1 cellular context compared by ENCODE assay signal in the genomic region with DNA sequence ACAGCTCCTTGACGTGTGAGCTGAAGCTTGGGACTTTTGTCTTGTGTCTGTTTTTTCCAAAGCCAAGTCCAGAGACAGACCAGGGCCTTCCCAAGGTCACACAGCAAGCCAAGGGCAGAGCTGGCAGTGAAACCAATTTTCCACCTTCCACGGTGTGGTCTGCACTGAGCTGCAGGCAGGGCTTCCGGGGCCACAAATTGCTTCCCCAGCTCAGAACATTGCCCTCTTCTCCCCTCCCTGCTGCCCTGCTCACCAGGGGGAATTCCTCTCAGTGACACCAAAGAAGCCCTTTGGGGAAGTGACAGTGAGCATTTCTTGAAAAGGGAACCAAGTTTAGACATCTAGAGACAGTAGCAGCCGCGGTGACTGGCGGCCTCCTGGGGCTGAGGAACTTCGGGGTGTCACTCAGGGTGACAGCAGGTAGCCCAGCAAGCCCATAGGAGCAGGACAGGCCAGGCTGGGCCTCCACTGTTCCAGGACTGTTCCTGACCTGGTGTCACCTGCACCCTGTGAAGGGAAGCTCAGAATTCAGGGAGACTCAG.
TF ChIP-seq lines count a peak whose summit lies in the region.

No MANE protein-coding gene starts in this region.

TF ChIP-seq in GM12878, 131 proteins besides CTCF, POLR2A, EP300 and RAD21 (continued from another document):
- TF ChIP-seq, protein P1, sequence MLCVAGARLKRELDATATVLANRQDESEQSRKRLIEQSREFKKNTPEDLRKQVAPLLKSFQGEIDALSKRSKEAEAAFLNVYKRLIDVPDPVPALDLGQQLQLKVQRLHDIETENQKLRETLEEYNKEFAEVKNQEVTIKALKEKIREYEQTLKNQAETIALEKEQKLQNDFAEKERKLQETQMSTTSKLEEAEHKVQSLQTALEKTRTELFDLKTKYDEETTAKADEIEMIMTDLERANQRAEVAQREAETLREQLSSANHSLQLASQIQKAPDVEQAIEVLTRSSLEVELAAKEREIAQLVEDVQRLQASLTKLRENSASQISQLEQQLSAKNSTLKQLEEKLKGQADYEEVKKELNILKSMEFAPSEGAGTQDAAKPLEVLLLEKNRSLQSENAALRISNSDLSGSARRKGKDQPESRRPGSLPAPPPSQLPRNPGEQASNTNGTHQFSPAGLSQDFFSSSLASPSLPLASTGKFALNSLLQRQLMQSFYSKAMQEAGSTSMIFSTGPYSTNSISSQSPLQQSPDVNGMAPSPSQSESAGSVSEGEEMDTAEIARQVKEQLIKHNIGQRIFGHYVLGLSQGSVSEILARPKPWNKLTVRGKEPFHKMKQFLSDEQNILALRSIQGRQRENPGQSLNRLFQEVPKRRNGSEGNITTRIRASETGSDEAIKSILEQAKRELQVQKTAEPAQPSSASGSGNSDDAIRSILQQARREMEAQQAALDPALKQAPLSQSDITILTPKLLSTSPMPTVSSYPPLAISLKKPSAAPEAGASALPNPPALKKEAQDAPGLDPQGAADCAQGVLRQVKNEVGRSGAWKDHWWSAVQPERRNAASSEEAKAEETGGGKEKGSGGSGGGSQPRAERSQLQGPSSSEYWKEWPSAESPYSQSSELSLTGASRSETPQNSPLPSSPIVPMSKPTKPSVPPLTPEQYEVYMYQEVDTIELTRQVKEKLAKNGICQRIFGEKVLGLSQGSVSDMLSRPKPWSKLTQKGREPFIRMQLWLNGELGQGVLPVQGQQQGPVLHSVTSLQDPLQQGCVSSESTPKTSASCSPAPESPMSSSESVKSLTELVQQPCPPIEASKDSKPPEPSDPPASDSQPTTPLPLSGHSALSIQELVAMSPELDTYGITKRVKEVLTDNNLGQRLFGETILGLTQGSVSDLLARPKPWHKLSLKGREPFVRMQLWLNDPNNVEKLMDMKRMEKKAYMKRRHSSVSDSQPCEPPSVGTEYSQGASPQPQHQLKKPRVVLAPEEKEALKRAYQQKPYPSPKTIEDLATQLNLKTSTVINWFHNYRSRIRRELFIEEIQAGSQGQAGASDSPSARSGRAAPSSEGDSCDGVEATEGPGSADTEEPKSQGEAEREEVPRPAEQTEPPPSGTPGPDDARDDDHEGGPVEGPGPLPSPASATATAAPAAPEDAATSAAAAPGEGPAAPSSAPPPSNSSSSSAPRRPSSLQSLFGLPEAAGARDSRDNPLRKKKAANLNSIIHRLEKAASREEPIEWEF (IDR thresholded peaks at IDR 0.05; ENCODE audit: insufficient replicate concordance, low read depth, low read length) = no peak
- TF ChIP-seq KAT2A (conservative IDR thresholded peaks at IDR 0.05; ENCODE audit: control insufficient read depth, low read depth, low read length) (no peak), TCF3 (IDR thresholded peaks at IDR 0.05; ENCODE audit: borderline replicate concordance, insufficient read depth, low read depth, low read length) (0 out of 2 replicates have a peak, but pooled peaks have one; percentile 11), SPI1 (IDR thresholded peaks at IDR 0.05; ENCODE audit: borderline replicate concordance, insufficient read depth, low read depth, low read length) (peak; percentile 93), ZBED1 (IDR thresholded peaks at IDR 0.05; ENCODE audit: borderline replicate concordance) (peak; percentile 49; the same call in 1 of the 2 replicates), ATF7 (IDR thresholded peaks at IDR 0.05; ENCODE audit: low read depth) (peak; percentile 54), ESRRA (IDR thresholded peaks at IDR 0.05; ENCODE audit: low read length) (peak; percentile 16; the same call in 1 of the 2 replicates), CBX5 (IDR thresholded peaks at IDR 0.05; ENCODE audit: low read depth) (no peak), SMAD5 (IDR thresholded peaks at IDR 0.05; ENCODE audit: low read depth) (no peak), TCF7 (IDR thresholded peaks at IDR 0.05; ENCODE audit: borderline replicate concordance) (no peak)
- TF ChIP-seq, protein P2, sequence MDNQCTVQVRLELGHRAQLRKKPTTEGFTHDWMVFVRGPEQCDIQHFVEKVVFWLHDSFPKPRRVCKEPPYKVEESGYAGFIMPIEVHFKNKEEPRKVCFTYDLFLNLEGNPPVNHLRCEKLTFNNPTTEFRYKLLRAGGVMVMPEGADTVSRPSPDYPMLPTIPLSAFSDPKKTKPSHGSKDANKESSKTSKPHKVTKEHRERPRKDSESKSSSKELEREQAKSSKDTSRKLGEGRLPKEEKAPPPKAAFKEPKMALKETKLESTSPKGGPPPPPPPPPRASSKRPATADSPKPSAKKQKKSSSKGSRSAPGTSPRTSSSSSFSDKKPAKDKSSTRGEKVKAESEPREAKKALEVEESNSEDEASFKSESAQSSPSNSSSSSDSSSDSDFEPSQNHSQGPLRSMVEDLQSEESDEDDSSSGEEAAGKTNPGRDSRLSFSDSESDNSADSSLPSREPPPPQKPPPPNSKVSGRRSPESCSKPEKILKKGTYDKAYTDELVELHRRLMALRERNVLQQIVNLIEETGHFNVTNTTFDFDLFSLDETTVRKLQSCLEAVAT (IDR thresholded peaks at IDR 0.05) = no peak; the same call in 1 of the 2 replicates
- TF ChIP-seq, protein P3, sequence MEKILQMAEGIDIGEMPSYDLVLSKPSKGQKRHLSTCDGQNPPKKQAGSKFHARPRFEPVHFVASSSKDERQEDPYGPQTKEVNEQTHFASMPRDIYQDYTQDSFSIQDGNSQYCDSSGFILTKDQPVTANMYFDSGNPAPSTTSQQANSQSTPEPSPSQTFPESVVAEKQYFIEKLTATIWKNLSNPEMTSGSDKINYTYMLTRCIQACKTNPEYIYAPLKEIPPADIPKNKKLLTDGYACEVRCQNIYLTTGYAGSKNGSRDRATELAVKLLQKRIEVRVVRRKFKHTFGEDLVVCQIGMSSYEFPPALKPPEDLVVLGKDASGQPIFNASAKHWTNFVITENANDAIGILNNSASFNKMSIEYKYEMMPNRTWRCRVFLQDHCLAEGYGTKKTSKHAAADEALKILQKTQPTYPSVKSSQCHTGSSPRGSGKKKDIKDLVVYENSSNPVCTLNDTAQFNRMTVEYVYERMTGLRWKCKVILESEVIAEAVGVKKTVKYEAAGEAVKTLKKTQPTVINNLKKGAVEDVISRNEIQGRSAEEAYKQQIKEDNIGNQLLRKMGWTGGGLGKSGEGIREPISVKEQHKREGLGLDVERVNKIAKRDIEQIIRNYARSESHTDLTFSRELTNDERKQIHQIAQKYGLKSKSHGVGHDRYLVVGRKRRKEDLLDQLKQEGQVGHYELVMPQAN (conservative IDR thresholded peaks at IDR 0.05) = peak; percentile 7
- TF ChIP-seq, protein P4, sequence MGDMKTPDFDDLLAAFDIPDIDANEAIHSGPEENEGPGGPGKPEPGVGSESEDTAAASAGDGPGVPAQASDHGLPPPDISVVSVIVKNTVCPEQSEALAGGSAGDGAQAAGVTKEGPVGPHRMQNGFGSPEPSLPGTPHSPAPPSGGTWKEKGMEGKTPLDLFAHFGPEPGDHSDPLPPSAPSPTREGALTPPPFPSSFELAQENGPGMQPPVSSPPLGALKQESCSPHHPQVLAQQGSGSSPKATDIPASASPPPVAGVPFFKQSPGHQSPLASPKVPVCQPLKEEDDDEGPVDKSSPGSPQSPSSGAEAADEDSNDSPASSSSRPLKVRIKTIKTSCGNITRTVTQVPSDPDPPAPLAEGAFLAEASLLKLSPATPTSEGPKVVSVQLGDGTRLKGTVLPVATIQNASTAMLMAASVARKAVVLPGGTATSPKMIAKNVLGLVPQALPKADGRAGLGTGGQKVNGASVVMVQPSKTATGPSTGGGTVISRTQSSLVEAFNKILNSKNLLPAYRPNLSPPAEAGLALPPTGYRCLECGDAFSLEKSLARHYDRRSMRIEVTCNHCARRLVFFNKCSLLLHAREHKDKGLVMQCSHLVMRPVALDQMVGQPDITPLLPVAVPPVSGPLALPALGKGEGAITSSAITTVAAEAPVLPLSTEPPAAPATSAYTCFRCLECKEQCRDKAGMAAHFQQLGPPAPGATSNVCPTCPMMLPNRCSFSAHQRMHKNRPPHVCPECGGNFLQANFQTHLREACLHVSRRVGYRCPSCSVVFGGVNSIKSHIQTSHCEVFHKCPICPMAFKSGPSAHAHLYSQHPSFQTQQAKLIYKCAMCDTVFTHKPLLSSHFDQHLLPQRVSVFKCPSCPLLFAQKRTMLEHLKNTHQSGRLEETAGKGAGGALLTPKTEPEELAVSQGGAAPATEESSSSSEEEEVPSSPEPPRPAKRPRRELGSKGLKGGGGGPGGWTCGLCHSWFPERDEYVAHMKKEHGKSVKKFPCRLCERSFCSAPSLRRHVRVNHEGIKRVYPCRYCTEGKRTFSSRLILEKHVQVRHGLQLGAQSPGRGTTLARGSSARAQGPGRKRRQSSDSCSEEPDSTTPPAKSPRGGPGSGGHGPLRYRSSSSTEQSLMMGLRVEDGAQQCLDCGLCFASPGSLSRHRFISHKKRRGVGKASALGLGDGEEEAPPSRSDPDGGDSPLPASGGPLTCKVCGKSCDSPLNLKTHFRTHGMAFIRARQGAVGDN (IDR thresholded peaks at IDR 0.05) = peak; percentile 92
- TF ChIP-seq, protein P5, sequence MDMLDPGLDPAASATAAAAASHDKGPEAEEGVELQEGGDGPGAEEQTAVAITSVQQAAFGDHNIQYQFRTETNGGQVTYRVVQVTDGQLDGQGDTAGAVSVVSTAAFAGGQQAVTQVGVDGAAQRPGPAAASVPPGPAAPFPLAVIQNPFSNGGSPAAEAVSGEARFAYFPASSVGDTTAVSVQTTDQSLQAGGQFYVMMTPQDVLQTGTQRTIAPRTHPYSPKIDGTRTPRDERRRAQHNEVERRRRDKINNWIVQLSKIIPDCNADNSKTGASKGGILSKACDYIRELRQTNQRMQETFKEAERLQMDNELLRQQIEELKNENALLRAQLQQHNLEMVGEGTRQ (IDR thresholded peaks at IDR 0.05; ENCODE audit: borderline replicate concordance, low read depth, low read length) = no peak
